20 cellular contexts compared by ENCODE assay signal in the genomic region with DNA sequence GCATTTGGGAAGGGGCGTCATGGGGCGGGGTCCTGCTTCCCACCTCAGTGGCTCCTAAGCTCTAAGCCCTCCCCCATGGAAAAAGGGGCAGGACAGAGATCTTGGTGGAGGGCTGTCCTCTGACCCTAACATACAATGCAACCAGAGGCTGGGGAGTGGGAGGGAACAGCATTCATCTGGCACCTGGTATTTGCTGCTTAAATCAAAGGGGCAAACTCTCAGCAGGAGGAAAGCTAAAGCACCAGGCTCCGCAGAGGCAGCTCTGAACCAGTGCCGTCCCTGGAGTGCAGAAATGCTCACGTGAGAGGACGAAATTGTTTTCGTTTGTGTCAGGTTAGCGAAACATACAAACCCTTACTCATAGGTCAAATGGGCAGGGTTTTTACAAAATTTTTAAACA.
DNase-seq lines count a peak whose midpoint lies in the region; ATAC-seq and TF ChIP-seq lines count a peak whose summit lies in the region.
"Had no signal": no experiment of that assay in that cellular context is flagged by ENCODE, and none has a peak within 500 bp of the region (broad histone marks: within the 10 kb centered on the region; RNA-seq: fewer than 3 reads in every experiment).

No MANE protein-coding gene starts in this region.

- H3K4me2 ChIP-seq in mesendoderm (ENCODE audit: low read length) = no peak overlapping the region
- H3K4me2 ChIP-seq: SK-N-SH had no signal

- no peaks in the 10 kb centered on the region for H3K79me2 ChIP-seq in mesendoderm (ENCODE audit: control insufficient read depth, insufficient read depth, low read length)

- no peaks in the 10 kb centered on the region for H3K9me3 Mint-ChIP-seq in WTC11
- no peaks in the 10 kb centered on the region for H3K9me3 Mint-ChIP-seq in activated CD8-positive, alpha-beta T cell treated with anti-CD3 and anti-CD28 coated beads, Interleukin-2, amount 10 ng/mL, durations not matched to agents 7 days and 5 days (ENCODE audit: insufficient read depth)

- H3K27me3 ChIP-seq in HUES48 (ENCODE audit: control insufficient read depth, insufficient read depth, low read length) (no peaks in the 10 kb centered on the region), mesendoderm (ENCODE audit: insufficient read depth, low read length, poor library complexity) (no peaks in the 10 kb centered on the region)
- H3K27me3 ChIP-seq: esophagus muscularis mucosa had no signal

- no CpG with 5 or more reads among the region's 8 CpGs for WGBS in mesendoderm (ENCODE audit: extremely low coverage, insufficient coverage, low lambda C conversion rate)

- no peaks in the 10 kb centered on the region for H3K36me3 ChIP-seq in HUES48 (ENCODE audit: control insufficient read depth, insufficient read depth, low read length)
- no peaks in the 10 kb centered on the region for H3K36me3 ChIP-seq in mesendoderm (ENCODE audit: control insufficient read depth, insufficient read depth, low read length)
- H3K36me3 ChIP-seq: esophagus muscularis mucosa had no signal

- no peaks in the 10 kb centered on the region for H3K36me3 Mint-ChIP-seq in WTC11
- no peaks in the 10 kb centered on the region for H3K36me3 Mint-ChIP-seq in activated CD8-positive, alpha-beta T cell treated with anti-CD3 and anti-CD28 coated beads, Interleukin-2, amount 10 ng/mL, durations not matched to agents 7 days and 5 days (ENCODE audit: low read depth)

- H3K27ac Mint-ChIP-seq in WTC11 = no peak overlapping the region
- no peak overlapping the region for H3K27ac Mint-ChIP-seq in activated CD8-positive, alpha-beta T cell treated with anti-CD3 and anti-CD28 coated beads, Interleukin-2, amount 10 ng/mL, durations not matched to agents 7 days and 5 days
- H3K27ac Mint-ChIP-seq: activated CD4-positive, alpha-beta T cell treated with anti-CD3 and anti-CD28 coated beads for 36 hours had no signal

- no peak for TF ChIP-seq CTCF in WTC11 (IDR thresholded peaks at IDR 0.05)
- no peak for TF ChIP-seq CTCF in GM20000 (IDR thresholded peaks at IDR 0.05; ENCODE audit: extremely low read depth, missing control alignments)

- H3K27me3 Mint-ChIP-seq in WTC11 (ENCODE audit: low read depth) = no peaks in the 10 kb centered on the region; the same call in none of the 2 replicates
- H3K27me3 Mint-ChIP-seq in activated CD8-positive, alpha-beta T cell treated with anti-CD3 and anti-CD28 coated beads, Interleukin-2, amount 10 ng/mL, durations not matched to agents 7 days and 5 days (ENCODE audit: low read depth) = no peaks in the 10 kb centered on the region

- H3K4me3 ChIP-seq in HUES48 (ENCODE audit: low read depth, low read length) (no peak overlapping the region), mesendoderm (ENCODE audit: low read length) (no peak overlapping the region)
- H3K4me3 ChIP-seq: esophagus muscularis mucosa had no signal

- H2BK120ac ChIP-seq in mesendoderm (ENCODE audit: low read depth, low read length) = no peak overlapping the region

- no peak overlapping the region for H3K4me3 Mint-ChIP-seq in WTC11
- H3K4me3 Mint-ChIP-seq in activated CD8-positive, alpha-beta T cell treated with anti-CD3 and anti-CD28 coated beads, Interleukin-2, amount 10 ng/mL, durations not matched to agents 7 days and 5 days = no peak overlapping the region
- H3K4me3 Mint-ChIP-seq: activated CD4-positive, alpha-beta T cell treated with anti-CD3 and anti-CD28 coated beads for 36 hours had no signal

- ATAC-seq in WTC11 = peak; percentile 82
- ATAC-seq in activated CD8-positive, alpha-beta T cell treated with anti-CD3 and anti-CD28 coated beads, Interleukin-2, amount 10 ng/mL, durations not matched to agents 7 days and 5 days = no peak
- ATAC-seq: activated CD4-positive, alpha-beta T cell treated with anti-CD3 and anti-CD28 coated beads for 36 hours had no signal

- no peak overlapping the region for H4K8ac ChIP-seq in mesendoderm (ENCODE audit: low read depth, low read length)

- no peaks in the 10 kb centered on the region for H3K79me1 ChIP-seq in mesendoderm (ENCODE audit: low read length)

- POLR2A ChIA-PET in WTC11 (lab: Charles Lee) = interaction anchor here (0.8 kb wide), 1 partner anchor 24 kb away, joined by 3 read pairs; no protein-coding TSS in a partner anchor
- POLR2A ChIA-PET in activated CD8-positive, alpha-beta T cell treated with anti-CD3 and anti-CD28 coated beads, Interleukin-2, amount 10 ng/mL, durations not matched to agents 7 days and 5 days (lab: Charles Lee) = no interaction called here

- H2BK15ac ChIP-seq in mesendoderm (replicated peaks; ENCODE audit: low read depth) = no peak overlapping the region

- H4K5ac ChIP-seq in mesendoderm (ENCODE audit: low read length) = no peak overlapping the region

- no peak overlapping the region for H3K23ac ChIP-seq in mesendoderm (ENCODE audit: low read length)

- no peak overlapping the region for H2AK5ac ChIP-seq in mesendoderm (ENCODE audit: low read length)

- DNase-seq in COR-L47 (lab: John Stamatoyannopoulos, UW) (peak; percentile 58), WTC11 (ENCODE audit: low spot score) (no peak), mesendoderm (peak; percentile 80), GM20000 (ENCODE audit: low spot score) (no peak), NK-92 (lab: John Stamatoyannopoulos, UW; ENCODE audit: unreplicated experiment) (no peak), NCI-H2171 (lab: John Stamatoyannopoulos, UW) (no peak)
- no peak for DNase-seq in activated CD8-positive, alpha-beta T cell treated with anti-CD3 and anti-CD28 coated beads, Interleukin-2, amount 10 ng/mL, durations not matched to agents 7 days and 5 days
- DNase-seq: activated CD4-positive, alpha-beta T cell treated with anti-CD3 and anti-CD28 coated beads for 36 hours; activated CD8-positive, alpha-beta memory T cell treated with anti-CD3 and anti-CD28 coated beads, Interleukin-2, amount 50 U/mL, for 4 hours; activated gamma-delta T cell treated with Interleukin-2 at 50 U/mL for 16 hours; GF-D8; head of caudate nucleus; midbrain; occipital lobe; SK-N-SH; stimulated activated CD4-positive, alpha-beta T cell treated with anti-CD3 and anti-CD28 coated beads, Interleukin-4, amount 100 ng/mL, for 24 hours; stimulated activated CD8-positive, alpha-beta memory T cell treated with anti-CD3 and anti-CD28 coated beads, Interleukin-4, amount 100 ng/mL, for 48 hours; T1000 had no signal

- H3K9me3 ChIP-seq in HUES48 (ENCODE audit: control insufficient read depth, insufficient read depth, low read length) = no peaks in the 10 kb centered on the region
- H3K9me3 ChIP-seq: esophagus muscularis mucosa, SK-N-SH had no signal

- CTCF ChIA-PET in WTC11 (lab: Charles Lee) = interaction anchor here (0.6 to 1.5 kb wide), 7 partner anchors 12 to 286 kb away, joined by 3 to 8 read pairs (median 3); no protein-coding TSS in a partner anchor
- CTCF ChIA-PET in activated CD8-positive, alpha-beta T cell treated with anti-CD3 and anti-CD28 coated beads, Interleukin-2, amount 10 ng/mL, durations not matched to agents 7 days and 5 days (lab: Charles Lee) = no interaction called here

- H3K4ac ChIP-seq in mesendoderm (ENCODE audit: low read depth, low read length) = no peak overlapping the region

- H2BK5ac ChIP-seq in mesendoderm (ENCODE audit: low read length) = no peak overlapping the region

- no peak overlapping the region for H3K9ac ChIP-seq in HUES48 (ENCODE audit: low read depth, low read length)
- H3K9ac ChIP-seq in mesendoderm (ENCODE audit: low read length) = no peak overlapping the region
- H3K9ac ChIP-seq: SK-N-SH had no signal

- H3K27ac ChIP-seq in HUES48 (ENCODE audit: low read depth, low read length) (peak overlapping the region; percentile 21), mesendoderm (ENCODE audit: low read depth, low read length) (no peak overlapping the region)
- H3K27ac ChIP-seq: esophagus muscularis mucosa had no signal

- peaks cover 22% of the 10 kb centered on the region for H3K4me1 Mint-ChIP-seq in WTC11
- no peaks in the 10 kb centered on the region for H3K4me1 Mint-ChIP-seq in activated CD8-positive, alpha-beta T cell treated with anti-CD3 and anti-CD28 coated beads, Interleukin-2, amount 10 ng/mL, durations not matched to agents 7 days and 5 days (ENCODE audit: low read depth)
- H3K4me1 Mint-ChIP-seq: activated CD4-positive, alpha-beta T cell treated with anti-CD3 and anti-CD28 coated beads for 36 hours had no signal

- no peak overlapping the region for H3K18ac ChIP-seq in mesendoderm (ENCODE audit: low read length)

- H3K4me1 ChIP-seq in HUES48 (ENCODE audit: control insufficient read depth, insufficient read depth, low read length) = peaks cover 10% of the 10 kb centered on the region; the same call in 1 of the 2 replicates
- no peaks in the 10 kb centered on the region for H3K4me1 ChIP-seq in mesendoderm (ENCODE audit: control insufficient read depth, low read depth, low read length)

- H3K56ac ChIP-seq in mesendoderm (ENCODE audit: low read length) = no peak overlapping the region

TF ChIP-seq in WTC11, 78 proteins besides CTCF, POLR2A, EP300 and RAD21 (continues in another document):
- TF ChIP-seq CREM (CRISPR knock-in tag; IDR thresholded peaks at IDR 0.05) (no peak), JUN (CRISPR knock-in tag; IDR thresholded peaks at IDR 0.05) (no peak), ZNF416 (CRISPR knock-in tag; IDR thresholded peaks at IDR 0.05) (no peak)
- TF ChIP-seq, protein P1, sequence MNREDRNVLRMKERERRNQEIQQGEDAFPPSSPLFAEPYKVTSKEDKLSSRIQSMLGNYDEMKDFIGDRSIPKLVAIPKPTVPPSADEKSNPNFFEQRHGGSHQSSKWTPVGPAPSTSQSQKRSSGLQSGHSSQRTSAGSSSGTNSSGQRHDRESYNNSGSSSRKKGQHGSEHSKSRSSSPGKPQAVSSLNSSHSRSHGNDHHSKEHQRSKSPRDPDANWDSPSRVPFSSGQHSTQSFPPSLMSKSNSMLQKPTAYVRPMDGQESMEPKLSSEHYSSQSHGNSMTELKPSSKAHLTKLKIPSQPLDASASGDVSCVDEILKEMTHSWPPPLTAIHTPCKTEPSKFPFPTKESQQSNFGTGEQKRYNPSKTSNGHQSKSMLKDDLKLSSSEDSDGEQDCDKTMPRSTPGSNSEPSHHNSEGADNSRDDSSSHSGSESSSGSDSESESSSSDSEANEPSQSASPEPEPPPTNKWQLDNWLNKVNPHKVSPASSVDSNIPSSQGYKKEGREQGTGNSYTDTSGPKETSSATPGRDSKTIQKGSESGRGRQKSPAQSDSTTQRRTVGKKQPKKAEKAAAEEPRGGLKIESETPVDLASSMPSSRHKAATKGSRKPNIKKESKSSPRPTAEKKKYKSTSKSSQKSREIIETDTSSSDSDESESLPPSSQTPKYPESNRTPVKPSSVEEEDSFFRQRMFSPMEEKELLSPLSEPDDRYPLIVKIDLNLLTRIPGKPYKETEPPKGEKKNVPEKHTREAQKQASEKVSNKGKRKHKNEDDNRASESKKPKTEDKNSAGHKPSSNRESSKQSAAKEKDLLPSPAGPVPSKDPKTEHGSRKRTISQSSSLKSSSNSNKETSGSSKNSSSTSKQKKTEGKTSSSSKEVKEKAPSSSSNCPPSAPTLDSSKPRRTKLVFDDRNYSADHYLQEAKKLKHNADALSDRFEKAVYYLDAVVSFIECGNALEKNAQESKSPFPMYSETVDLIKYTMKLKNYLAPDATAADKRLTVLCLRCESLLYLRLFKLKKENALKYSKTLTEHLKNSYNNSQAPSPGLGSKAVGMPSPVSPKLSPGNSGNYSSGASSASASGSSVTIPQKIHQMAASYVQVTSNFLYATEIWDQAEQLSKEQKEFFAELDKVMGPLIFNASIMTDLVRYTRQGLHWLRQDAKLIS (CRISPR knock-in tag; IDR thresholded peaks at IDR 0.05; ENCODE audit: borderline replicate concordance) = no peak

Comparison
In these comparisons a context has a peak if more than half of its experiments do, and no peak if none do; other contexts are left out.
1. DNase-seq: peak in COR-L47 (single experiment) and mesendoderm (single experiment); none in WTC11 (single experiment), GM20000 (single experiment), activated CD8-positive, alpha-beta T cell treated with anti-CD3 and anti-CD28 coated beads, Interleukin-2, amount 10 ng/mL, durations not matched to agents 7 days and 5 days (single experiment), NK-92 (single experiment) and NCI-H2171 (single experiment).